ENCODE assay signal across 24 cellular contexts in the genomic region with DNA sequence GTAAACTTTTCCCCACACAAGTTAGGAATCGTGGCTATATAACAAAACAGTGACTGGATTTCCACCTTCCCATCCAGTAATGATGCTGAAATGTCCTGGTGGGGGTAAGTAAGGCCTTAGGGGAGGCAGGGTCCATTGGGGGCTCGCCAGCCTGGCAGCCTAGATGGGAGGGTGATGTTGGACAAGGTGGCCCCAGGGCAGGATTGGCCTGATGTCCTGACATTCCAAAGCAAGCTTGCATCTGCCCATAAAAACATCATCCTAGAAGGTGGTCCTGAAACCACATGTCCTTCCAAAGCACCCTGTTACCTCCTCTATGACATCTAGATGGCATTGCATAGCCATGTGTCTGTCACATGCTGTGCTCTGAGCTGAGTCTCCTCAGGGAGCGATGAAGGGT. TPM values are rescaled to one million over a fixed set of nuclear protein-coding genes. Genes with fewer than 3 reads are reported as not detected.
"Had no signal": no experiment of that assay in that cellular context is flagged by ENCODE, and none has a peak within 500 bp of the region (broad histone marks: within the 10 kb centered on the region; RNA-seq: fewer than 3 reads in every experiment).

No MANE protein-coding gene starts in this region.

- H3K9me3 ChIP-seq: MG63, SJSA1 had no signal

- ATAC-seq: HepG2 had no signal

- H3K4me3 ChIP-seq: MG63, SJSA1, SK-N-MC had no signal

- H3K27me3 ChIP-seq: MG63, SJSA1 had no signal

- H3K36me3 ChIP-seq: MG63, SJSA1 had no signal

- DNase-seq: IMR-90, Karpas-422, KG1, MG63, NCI-H1092, NCI-H1105 treated with DMSO at 0.1 percent for 48 hours, NCI-H1417 treated with DMSO at 0.1 percent for 48 hours, NCI-H146, NCI-H1694 treated with DMSO at 0.1 percent for 48 hours, NCI-H1930, NCI-H2171, NCI-H226, NCI-H446, NCI-H510A, NCI-H524 treated with DMSO at 0.1 percent for 48 hours, NCI-H69, NCI-H774, Right ventricle myocardium superior, RPMI8226, SIG-M5 had no signal

- H3K27ac ChIP-seq: SJSA1, SK-N-MC had no signal

RNA-seq across cellular contexts. Expression of gene RAB6C, which starts 54.1 kb away (rescaled TPM):
- total RNA-seq: HepG2, HT1080, IMR-90, SJSA1 had no signal
